Comparison of ENCODE assay signal across 14 cellular contexts in genomic region chr6:150492507-150492906, GRCh38.
A peak's percentile ranks its signal among the peaks of the same experiment; 100 is the strongest.
DNase-seq lines count a peak whose midpoint lies in the region; ATAC-seq and TF ChIP-seq lines count a peak whose summit lies in the region.
"Had no signal": no experiment of that assay in that cellular context is flagged by ENCODE, and none has a peak within 500 bp of the region (broad histone marks: within the 10 kb centered on the region; RNA-seq: fewer than 3 reads in every experiment).

No MANE protein-coding gene starts in this region.

- no TSS peak for BruUV-seq in MCF 10A (replicated peaks; lab: Mats Ljungman, UMichigan)

- no peaks in the 10 kb centered on the region for H3K27me3 Mint-ChIP-seq in MCF 10A (ENCODE audit: insufficient read depth, unreplicated experiment)
- peaks cover 7% of the 10 kb centered on the region for H3K27me3 Mint-ChIP-seq in memory B cell
- H3K27me3 Mint-ChIP-seq: activated CD4-positive, alpha-beta memory T cell treated with anti-CD3 and anti-CD28 coated beads for 36 hours; progenitor cell of endocrine pancreas had no signal

- CTCF ChIA-PET in MCF 10A (lab: Yijun Ruan, JAX): interaction anchor here (0.7 kb wide), 1 partner anchor 293 kb away, joined by 3 read pairs; no protein-coding TSS in a partner anchor

- H3K36me3 Mint-ChIP-seq in MCF 10A (ENCODE audit: insufficient read depth, unreplicated experiment) (no peaks in the 10 kb centered on the region), memory B cell (peaks cover 2% of the 10 kb centered on the region)
- H3K36me3 Mint-ChIP-seq: activated CD4-positive, alpha-beta memory T cell treated with anti-CD3 and anti-CD28 coated beads for 36 hours; mesothelial cell of epicardium had no signal

- intact Hi-C loops in MCF 10A (cut with micrococcal nuclease): no loop called here

- H3K4me1 Mint-ChIP-seq in MCF 10A (ENCODE audit: insufficient read depth, unreplicated experiment) (peaks cover 12% of the 10 kb centered on the region), memory B cell (peaks cover 7% of the 10 kb centered on the region)

- ATAC-seq in memory B cell (ENCODE audit: low read depth) (no peak), GM18861 (IDR thresholded peaks at IDR 0.05; ENCODE audit: unreplicated experiment) (no peak)

- H3K4me3 ChIP-seq in GM12865 (ENCODE audit: low read depth, low read length): no peak overlapping the region

- no peak overlapping the region for H3K27ac ChIP-seq in caudate nucleus (ENCODE audit: low read depth, low read length)

- peak; percentile 12 for DNase-seq in GM12865 (ENCODE audit: low read depth)
- peak; percentile 85 for DNase-seq in NCI-H226
- peak; percentile 88 for DNase-seq in MCF 10A (ENCODE audit: unreplicated experiment)
- DNase-seq in memory B cell (ENCODE audit: low spot score in 2 of 2): no peak
- DNase-seq in activated CD4-positive, CD25-positive, alpha-beta regulatory T cell (lab: John Stamatoyannopoulos, UW): no peak
- DNase-seq in NCI-H1436 treated with DMSO at 0.1 percent for 48 hours (lab: John Stamatoyannopoulos, UW): no peak
- no peak for DNase-seq in caudate nucleus (lab: John Stamatoyannopoulos, UW)
- DNase-seq: activated CD4-positive, alpha-beta memory T cell treated with anti-CD3 and anti-CD28 coated beads for 36 hours; activated naive CD4-positive, alpha-beta T cell treated with Interleukin-2 at 50 U/mL for 16 hours; EL; T-helper 2 cell had no signal

- H3K27ac Mint-ChIP-seq in MCF 10A (ENCODE audit: low read depth, unreplicated experiment) (peak overlapping the region; percentile 63), memory B cell (peak overlapping the region; percentile 29)
- H3K27ac Mint-ChIP-seq: activated CD4-positive, alpha-beta memory T cell treated with anti-CD3 and anti-CD28 coated beads for 36 hours; mesothelial cell of epicardium; progenitor cell of endocrine pancreas had no signal

- POLR2A ChIA-PET in MCF 10A (lab: Yijun Ruan, JAX): no interaction called here

- H3K4me3 Mint-ChIP-seq in MCF 10A (ENCODE audit: unreplicated experiment) (no peak overlapping the region), memory B cell (no peak overlapping the region)
- H3K4me3 Mint-ChIP-seq: activated CD4-positive, alpha-beta memory T cell treated with anti-CD3 and anti-CD28 coated beads for 36 hours; mesothelial cell of epicardium had no signal

- TF ChIP-seq CTCF in GM12865 (IDR thresholded peaks at IDR 0.05; ENCODE audit: insufficient read depth, low read depth, low read length, missing control alignments): no peak
- TF ChIP-seq CTCF in MCF 10A (IDR thresholded peaks at IDR 0.05; ENCODE audit: unreplicated experiment): no peak

- H3K9me3 Mint-ChIP-seq in MCF 10A (ENCODE audit: unreplicated experiment): no peaks in the 10 kb centered on the region
- peaks cover 5% of the 10 kb centered on the region for H3K9me3 Mint-ChIP-seq in memory B cell

Comparison
In these comparisons a context has a peak if more than half of its experiments do, and no peak if none do; other contexts are left out.
1. DNase-seq: peak in GM12865 (single experiment), NCI-H226 (single experiment) and MCF 10A (single experiment); none in memory B cell (0 of 2), activated CD4-positive, CD25-positive, alpha-beta regulatory T cell (0 of 4), NCI-H1436 treated with DMSO at 0.1 percent for 48 hours (single experiment) and caudate nucleus (0 of 61).